Comparison of ENCODE assay signal across 21 cellular contexts in the genomic region with DNA sequence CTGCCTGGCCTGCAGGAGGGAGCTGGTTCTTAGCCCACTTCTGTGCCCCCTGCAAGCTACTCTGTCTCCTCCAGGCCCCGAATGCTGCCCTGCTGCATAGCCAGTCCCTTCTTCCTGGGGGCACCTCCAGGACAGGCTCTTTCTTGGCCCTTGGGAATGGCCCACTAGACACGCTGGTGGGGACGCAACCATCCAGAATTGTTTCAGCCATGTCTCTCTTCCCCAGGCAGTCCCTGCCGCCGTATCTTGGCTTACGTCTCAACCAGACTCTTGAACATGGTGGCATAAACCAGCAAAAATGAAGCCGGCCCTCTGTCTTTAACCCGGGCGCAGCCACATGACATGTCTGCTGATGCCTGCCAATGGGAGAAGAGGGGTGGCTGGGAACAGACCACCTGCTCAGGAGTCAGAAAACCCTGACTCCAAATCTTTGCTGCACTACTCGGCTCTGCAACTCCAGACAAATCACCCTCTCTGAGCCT.
"Had no signal": no experiment of that assay in that cellular context is flagged by ENCODE, and none has a peak within 500 bp of the region (broad histone marks: within the 10 kb centered on the region; RNA-seq: fewer than 3 reads in every experiment).

No MANE protein-coding gene starts in this region.

- H3K27ac ChIP-seq: foreskin keratinocyte, right atrium auricular region, suprapubic skin, thyroid gland, uterus had no signal

- H3K4me2 ChIP-seq: smooth muscle cell had no signal

- DNase-seq: erythroblast; foreskin keratinocyte; immature natural killer cell; left cardiac atrium; left ventricle myocardium superior; mesendoderm; naive thymus-derived CD8-positive, alpha-beta T cell; stimulated activated CD4-positive, alpha-beta T cell treated with anti-CD3 and anti-CD28 coated beads, Interleukin-4, amount 100 ng/mL, for 1 hour; stimulated activated CD8-positive, alpha-beta memory T cell treated with anti-CD3 and anti-CD28 coated beads, Interleukin-4, amount 100 ng/mL, for 48 hours; stimulated activated naive CD8-positive, alpha-beta T cell treated with anti-CD3 and anti-CD28 coated beads, Interleukin-15, Interleukin-2, amounts not matched to agents 100 U/mL and 50 U/mL, for 24 hours; thyroid gland had no signal

- H3K27ac Mint-ChIP-seq: dendritic cell treated with granulocyte-macrophage colony-stimulating factor and Interleukin-4, amounts not matched to agents 40 ng/mL and 50 ng/mL, for 4 days; immature natural killer cell; stimulated activated effector memory CD8-positive, alpha-beta T cell treated with anti-CD3 and anti-CD28 coated beads, Interleukin-12 subunit alpha, Interleukin-12 subunit beta, amount 100 ng/mL, for 72 hours; type B pancreatic cell had no signal

- H3K36me3 ChIP-seq: uterus had no signal

- H3K27me3 ChIP-seq: foreskin keratinocyte, right atrium auricular region, suprapubic skin, thyroid gland, uterus had no signal

- H3K4me3 ChIP-seq: right atrium auricular region, smooth muscle cell, suprapubic skin, thyroid gland, uterus had no signal

- H3K4me1 ChIP-seq: foreskin keratinocyte, right atrium auricular region, suprapubic skin, thyroid gland, uterus had no signal

- FAIRE-seq: colon, endothelial cell of umbilical vein, keratinocyte had no signal

- H3K4me3 Mint-ChIP-seq: dendritic cell treated with granulocyte-macrophage colony-stimulating factor and Interleukin-4, amounts not matched to agents 40 ng/mL and 50 ng/mL, for 4 days; immature natural killer cell; naive thymus-derived CD8-positive, alpha-beta T cell; stimulated activated effector memory CD8-positive, alpha-beta T cell treated with anti-CD3 and anti-CD28 coated beads, Interleukin-12 subunit alpha, Interleukin-12 subunit beta, amount 100 ng/mL, for 72 hours; type B pancreatic cell had no signal

- ATAC-seq: foreskin keratinocyte; left cardiac atrium; left ventricle myocardium superior; naive thymus-derived CD8-positive, alpha-beta T cell; stimulated activated effector memory CD8-positive, alpha-beta T cell treated with anti-CD3 and anti-CD28 coated beads, Interleukin-12 subunit alpha, Interleukin-12 subunit beta, amount 100 ng/mL, for 72 hours; stimulated activated naive CD8-positive, alpha-beta T cell treated with anti-CD3 and anti-CD28 coated beads, Interleukin-15, Interleukin-2, amounts not matched to agents 100 U/mL and 50 U/mL, for 24 hours had no signal

- H3K9me3 Mint-ChIP-seq: dendritic cell treated with granulocyte-macrophage colony-stimulating factor and Interleukin-4, amounts not matched to agents 40 ng/mL and 50 ng/mL, for 4 days; immature natural killer cell; naive thymus-derived CD8-positive, alpha-beta T cell; stimulated activated effector memory CD8-positive, alpha-beta T cell treated with anti-CD3 and anti-CD28 coated beads, Interleukin-12 subunit alpha, Interleukin-12 subunit beta, amount 100 ng/mL, for 72 hours; type B pancreatic cell had no signal

- H3K36me3 Mint-ChIP-seq: type B pancreatic cell had no signal

- H3K27me3 Mint-ChIP-seq: dendritic cell treated with granulocyte-macrophage colony-stimulating factor and Interleukin-4, amounts not matched to agents 40 ng/mL and 50 ng/mL, for 4 days; naive thymus-derived CD8-positive, alpha-beta T cell; type B pancreatic cell had no signal

- H3K9me3 ChIP-seq: right atrium auricular region, suprapubic skin, thyroid gland, uterus had no signal
